20 cellular contexts compared by ENCODE assay signal in the genomic region with DNA sequence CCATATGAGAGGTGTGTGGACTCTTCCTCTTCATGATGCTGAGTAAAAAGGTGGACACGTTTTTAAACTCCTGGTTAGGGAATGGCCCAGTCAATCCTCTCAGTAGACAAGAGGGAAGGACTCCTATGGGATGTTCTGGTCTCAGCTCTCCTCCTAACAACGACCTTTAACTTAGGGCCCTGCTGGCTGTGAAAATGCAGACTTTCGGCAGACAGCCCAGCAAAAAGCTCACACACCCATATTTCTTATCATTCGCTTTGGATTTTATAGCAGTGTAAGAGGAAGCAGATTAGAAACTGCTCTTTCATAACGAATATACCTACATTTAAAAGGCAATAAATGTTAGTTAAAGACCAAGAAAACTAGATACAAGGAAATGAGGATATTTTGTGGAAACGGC.
"Had no signal": no experiment of that assay in that cellular context is flagged by ENCODE, and none has a peak within 500 bp of the region (broad histone marks: within the 10 kb centered on the region; RNA-seq: fewer than 3 reads in every experiment).

No MANE protein-coding gene starts in this region.

- FAIRE-seq: kidney had no signal

- H3K27me3 ChIP-seq: foreskin keratinocyte, ovary, upper lobe of left lung had no signal

- H3K4me1 ChIP-seq: upper lobe of left lung, uterus had no signal

- ATAC-seq: foreskin keratinocyte; left cardiac atrium; left ventricle myocardium superior; naive thymus-derived CD4-positive, alpha-beta T cell; right cardiac atrium; stimulated activated effector memory CD8-positive, alpha-beta T cell treated with anti-CD3 and anti-CD28 coated beads, Interleukin-12 subunit alpha, Interleukin-12 subunit beta, amount 100 ng/mL, for 72 hours; stimulated activated naive CD8-positive, alpha-beta T cell treated with anti-CD3 and anti-CD28 coated beads, Interleukin-15, amount 100 ng/mL, for 72 hours had no signal

- H3K27ac ChIP-seq: foreskin keratinocyte, ovary, thoracic aorta, upper lobe of left lung, uterus had no signal

- DNase-seq: dermis blood vessel endothelial cell; erythroblast; foreskin keratinocyte; kidney; left cardiac atrium; left ventricle myocardium superior; mesenchymal stem cell; midbrain; naive thymus-derived CD4-positive, alpha-beta T cell; ovary; right cardiac atrium; stimulated activated CD4-positive, alpha-beta T cell treated with anti-CD3 and anti-CD28 coated beads, Interleukin-4, amount 100 ng/mL, for 1 hour; stimulated activated CD8-positive, alpha-beta memory T cell treated with anti-CD3 and anti-CD28 coated beads, Interleukin-4, amount 100 ng/mL, for 48 hours; stimulated activated naive CD8-positive, alpha-beta T cell treated with anti-CD3 and anti-CD28 coated beads, Interleukin-15, amount 100 ng/mL, for 72 hours; substantia nigra; upper lobe of left lung; uterus had no signal

- H3K4me3 ChIP-seq: lung, ovary, thoracic aorta, upper lobe of left lung, uterus had no signal

- H3K36me3 ChIP-seq: ovary, thoracic aorta, upper lobe of left lung, uterus had no signal

- H3K9me3 ChIP-seq: ovary, thoracic aorta, upper lobe of left lung, uterus had no signal
